ENCODE assay signal across 11 cellular contexts in genomic region chr3:126958638-126959085, GRCh38.
"Had no signal": no experiment of that assay in that cellular context is flagged by ENCODE, and none has a peak within 500 bp of the region (broad histone marks: within the 10 kb centered on the region; RNA-seq: fewer than 3 reads in every experiment).

No MANE protein-coding gene starts in this region.

- H3K9me3 Mint-ChIP-seq: activated naive CD4-positive, alpha-beta T cell treated with anti-CD3 and anti-CD28 coated beads, Interleukin-2, amount 10 ng/mL, durations not matched to agents 7 days and 5 days had no signal

- H3K4me3 Mint-ChIP-seq: activated naive CD4-positive, alpha-beta T cell treated with anti-CD3 and anti-CD28 coated beads, Interleukin-2, amount 10 ng/mL, durations not matched to agents 7 days and 5 days had no signal

- DNase-seq: activated CD4-positive, alpha-beta T cell treated with anti-CD3 and anti-CD28 coated beads for 48 hours; activated CD8-positive, alpha-beta memory T cell treated with anti-CD3 and anti-CD28 coated beads for 24 hours; activated naive CD4-positive, alpha-beta T cell treated with anti-CD3 and anti-CD28 coated beads, Interleukin-2, amount 10 ng/mL, durations not matched to agents 7 days and 5 days; retina; stimulated activated naive CD4-positive, alpha-beta T cell; substantia nigra; trophoblast cell had no signal

- H3K4me3 ChIP-seq: adrenal gland, dorsolateral prefrontal cortex, esophagus muscularis mucosa, smooth muscle cell had no signal

- H3K36me3 Mint-ChIP-seq: activated naive CD4-positive, alpha-beta T cell treated with anti-CD3 and anti-CD28 coated beads, Interleukin-2, amount 10 ng/mL, durations not matched to agents 7 days and 5 days had no signal

- H3K9me3 ChIP-seq: adrenal gland, esophagus muscularis mucosa had no signal

- H3K36me3 ChIP-seq: adrenal gland had no signal

- H3K4me1 Mint-ChIP-seq: activated naive CD4-positive, alpha-beta T cell treated with anti-CD3 and anti-CD28 coated beads, Interleukin-2, amount 10 ng/mL, durations not matched to agents 7 days and 5 days had no signal

- H3K27me3 ChIP-seq: adrenal gland, dorsolateral prefrontal cortex, esophagus muscularis mucosa had no signal

- H3K27ac ChIP-seq: adrenal gland, esophagus muscularis mucosa had no signal

- H3K27me3 Mint-ChIP-seq: activated naive CD4-positive, alpha-beta T cell treated with anti-CD3 and anti-CD28 coated beads, Interleukin-2, amount 10 ng/mL, durations not matched to agents 7 days and 5 days had no signal
